ENCODE assay signal across 6 cellular contexts in the genomic region with DNA sequence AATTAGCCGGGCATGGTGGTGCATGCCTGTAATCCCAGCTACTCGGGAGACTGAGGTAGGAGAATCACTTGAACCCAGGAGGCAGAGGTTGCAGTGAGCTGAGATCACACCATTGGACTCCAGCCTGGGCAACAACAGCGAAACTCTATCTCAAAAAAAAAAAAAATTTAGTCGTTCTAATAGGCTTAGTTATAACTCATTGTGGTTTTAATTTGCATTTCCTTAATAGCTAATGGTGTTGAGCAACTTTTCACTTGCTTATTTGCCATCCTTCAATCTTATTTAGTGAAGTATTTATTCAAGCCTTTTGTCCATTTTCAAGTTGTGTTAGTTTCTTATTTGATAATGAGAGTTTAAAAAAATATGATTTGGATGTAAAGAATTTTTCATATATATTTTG. TPM values are rescaled to one million over a fixed set of nuclear protein-coding genes. Genes with fewer than 3 reads are reported as not detected.
"Had no signal": no experiment of that assay in that cellular context is flagged by ENCODE, and none has a peak within 500 bp of the region (broad histone marks: within the 10 kb centered on the region; RNA-seq: fewer than 3 reads in every experiment).

No MANE protein-coding gene starts in this region.

RNA-seq across cellular contexts. Expression of a gene that starts 9.9 kb away (rescaled TPM):
- total RNA-seq: GM23338, H9, HepG2, HT1080 had no signal
- polyA plus RNA-seq: H1, HepG2, IgD-negative memory B cell had no signal
